ENCODE assay signal across 19 cellular contexts in genomic region chr21:20272791-20273362, GRCh38.
DNase-seq lines count a peak whose midpoint lies in the region; ATAC-seq, FAIRE-seq and TF ChIP-seq lines count a peak whose summit lies in the region.
"Had no signal": no experiment of that assay in that cellular context is flagged by ENCODE, and none has a peak within 500 bp of the region (broad histone marks: within the 10 kb centered on the region; RNA-seq: fewer than 3 reads in every experiment).

No MANE protein-coding gene starts in this region.

- H3K27ac Mint-ChIP-seq in GM23338 = no peak overlapping the region
- H3K27ac Mint-ChIP-seq in naive thymus-derived CD8-positive, alpha-beta T cell = no peak overlapping the region
- H3K27ac Mint-ChIP-seq: CD14-positive monocyte, HFFc6 had no signal

- CTCF ChIA-PET in K562 (lab: Yijun Ruan, JAX; ENCODE audit: low intra/inter-chr PET ratio) = no interaction called here

- DNase-seq in GM23338 (ENCODE audit: low spot score) = no peak
- DNase-seq in NCI-H226 = peak; percentile 59
- peak in 1 of 4 experiments; percentile 38 for DNase-seq in K562 (ENCODE audit: extremely low read depth in 1 of 4, low spot score in 3 of 4)
- peak; percentile 77 for DNase-seq in mesendoderm
- DNase-seq in activated effector memory CD4-positive, alpha-beta T cell treated with Interleukin-2 at 50 U/mL for 16 hours = no peak
- no peak for DNase-seq in body of pancreas
- no peak for DNase-seq in stimulated activated CD4-positive, alpha-beta T cell treated with anti-CD3 and anti-CD28 coated beads, Interleukin-4, amount 100 ng/mL, for 24 hours
- no peak for DNase-seq in naive thymus-derived CD8-positive, alpha-beta T cell
- DNase-seq: DMS53; GM23248; HFFc6; Karpas-422; NCI-H2029 treated with DMSO at 0.1 percent for 48 hours; NCI-H524 treated with DMSO at 0.1 percent for 48 hours; NK-92 treated with Interleukin-12 subunit alpha and Interleukin-12 subunit beta, amount 100 ng/mL, for 24 hours; Right ventricle myocardium superior had no signal

- no peak overlapping the region for H3K4me3 ChIP-seq in GM23338
- H3K4me3 ChIP-seq in K562 = no peak overlapping the region
- no peak overlapping the region for H3K4me3 ChIP-seq in mesendoderm (ENCODE audit: low read length)
- H3K4me3 ChIP-seq in body of pancreas = no peak overlapping the region
- H3K4me3 ChIP-seq: A549, GM23248 had no signal

- no peak overlapping the region for H4K8ac ChIP-seq in mesendoderm (ENCODE audit: low read depth, low read length)

- no peak overlapping the region for H3K4ac ChIP-seq in mesendoderm (ENCODE audit: low read depth, low read length)

- H3K79me2 ChIP-seq in GM23338 (replicated peaks; ENCODE audit: insufficient read depth) (no peaks in the 10 kb centered on the region), K562 (ENCODE audit: control insufficient read depth, insufficient read depth, low read length) (no peaks in the 10 kb centered on the region), mesendoderm (ENCODE audit: control insufficient read depth, insufficient read depth, low read length) (no peaks in the 10 kb centered on the region)

- TF ChIP-seq POLR2A in K562 (conservative IDR thresholded peaks at IDR 0.05) (no peak), body of pancreas (IDR thresholded peaks at IDR 0.05) (no peak)

- H3K9me3 ChIP-seq in K562 (replicated peaks; ENCODE audit: control insufficient read depth, insufficient read depth, low read depth, low read length) (no peaks in the 10 kb centered on the region), body of pancreas (no peaks in the 10 kb centered on the region)
- H3K9me3 ChIP-seq: A549 had no signal

- TF ChIP-seq CTCF in GM23338 (conservative IDR thresholded peaks at IDR 0.05; ENCODE audit: low read depth in 2 of 2) (no peak), K562 (IDR thresholded peaks at IDR 0.05 in 2 of 3, conservative IDR thresholded peaks at IDR 0.05 in 1 of 3; ENCODE audit: insufficient read depth in 2 of 3, low read depth in 1 of 3, low read length in 3 of 3) (no peak), body of pancreas (IDR thresholded peaks at IDR 0.05) (no peak)

- WGBS in K562 (ENCODE audit: insufficient coverage, low coverage, missing lambda C conversion rate) = 2% methylated on average over 5 of the region's 5 CpGs
- WGBS in mesendoderm (ENCODE audit: extremely low coverage, insufficient coverage, low lambda C conversion rate) = no CpG with 5 or more reads among the region's 5 CpGs
- WGBS in body of pancreas, 2 donors = 46 to 51% methylated on average over 5 of the region's 5 CpGs

- 0 out of 2 replicates have a peak, but pooled peaks cover 7% of the 10 kb centered on the region for H3K9me2 ChIP-seq in GM23338 (ENCODE audit: insufficient read depth)

- ATAC-seq in GM23338 = no peak
- peak; percentile 72 for ATAC-seq in K562
- ATAC-seq in body of pancreas = no peak
- no peak for ATAC-seq in naive thymus-derived CD8-positive, alpha-beta T cell
- ATAC-seq: A549, HepG2 had no signal

- H3K27ac ChIP-seq in GM23338 (ENCODE audit: low read depth) (no peak overlapping the region), K562 (ENCODE audit: extremely low read depth, low read depth, low read length) (peak overlapping the region; percentile 68; the same call in 1 of the 3 replicates), mesendoderm (ENCODE audit: low read depth, low read length) (peak overlapping the region; percentile 62), body of pancreas (no peak overlapping the region)
- H3K27ac ChIP-seq: A549, GM23248 had no signal

- H3K36me3 Mint-ChIP-seq in GM23338 (ENCODE audit: low read depth) = peaks cover 9% of the 10 kb centered on the region
- no peaks in the 10 kb centered on the region for H3K36me3 Mint-ChIP-seq in naive thymus-derived CD8-positive, alpha-beta T cell
- H3K36me3 Mint-ChIP-seq: CD14-positive monocyte had no signal

- H2BK5ac ChIP-seq in mesendoderm (ENCODE audit: low read length) = no peak overlapping the region

- H3K4me1 Mint-ChIP-seq in GM23338 = peaks cover 28% of the 10 kb centered on the region
- no peaks in the 10 kb centered on the region for H3K4me1 Mint-ChIP-seq in naive thymus-derived CD8-positive, alpha-beta T cell
- H3K4me1 Mint-ChIP-seq: CD14-positive monocyte had no signal

- H2BK15ac ChIP-seq in mesendoderm (replicated peaks; ENCODE audit: low read depth) = no peak overlapping the region

- H3K27me3 ChIP-seq in GM23338 (ENCODE audit: insufficient read depth) = no peaks in the 10 kb centered on the region
- no peaks in the 10 kb centered on the region for H3K27me3 ChIP-seq in K562 (ENCODE audit: control insufficient read depth in 2 of 2, insufficient read depth in 2 of 2, low read length in 2 of 2)
- no peaks in the 10 kb centered on the region for H3K27me3 ChIP-seq in mesendoderm (ENCODE audit: insufficient read depth, low read length, poor library complexity)
- H3K27me3 ChIP-seq in body of pancreas = no peaks in the 10 kb centered on the region

- H2BK120ac ChIP-seq in mesendoderm (ENCODE audit: low read depth, low read length) = no peak overlapping the region

- no peak overlapping the region for H2AK5ac ChIP-seq in mesendoderm (ENCODE audit: low read length)

- H3K4me2 ChIP-seq in GM23338 (0 out of 2 replicates have a peak overlapping the region, but pooled peaks have one; percentile 36), K562 (ENCODE audit: insufficient read depth, low read length) (0 out of 2 replicates have a peak overlapping the region, but pooled peaks have one; percentile 16), mesendoderm (ENCODE audit: low read length) (no peak overlapping the region)
- H3K4me2 ChIP-seq: A549 had no signal

- peaks cover 4% of the 10 kb centered on the region for H3K27me3 Mint-ChIP-seq in GM23338 (ENCODE audit: insufficient read depth, low read depth, poor library complexity)
- no peaks in the 10 kb centered on the region for H3K27me3 Mint-ChIP-seq in naive thymus-derived CD8-positive, alpha-beta T cell

- FAIRE-seq in K562 (lab: Jason Lieb, UNC) = no peak
- FAIRE-seq: A549, HepG2 had no signal

- no peak overlapping the region for H3K23ac ChIP-seq in mesendoderm (ENCODE audit: low read length)

- TF ChIP-seq RAD21 in K562 (CRISPR knock-in tag; conservative IDR thresholded peaks at IDR 0.05 in 1 of 2, IDR thresholded peaks at IDR 0.05 in 1 of 2) = no peak

- no peaks in the 10 kb centered on the region for H3K79me1 ChIP-seq in mesendoderm (ENCODE audit: low read length)

- H3F3A ChIP-seq in GM23338 (replicated peaks; ENCODE audit: low read depth) = no peaks in the 10 kb centered on the region

- H3K36me3 ChIP-seq in GM23338 (ENCODE audit: insufficient read depth) (no peaks in the 10 kb centered on the region), K562 (ENCODE audit: control insufficient read depth, insufficient read depth, low read length) (no peaks in the 10 kb centered on the region), mesendoderm (ENCODE audit: control insufficient read depth, insufficient read depth, low read length) (no peaks in the 10 kb centered on the region), body of pancreas (replicated peaks in 1 of 2; ENCODE audit: insufficient read depth in 1 of 2, low read depth in 2 of 2) (no peaks in the 10 kb centered on the region)

- no peak for TF ChIP-seq EP300 in K562 (IDR thresholded peaks at IDR 0.05; ENCODE audit: low read length)

- H3K4me1 ChIP-seq in GM23338 (ENCODE audit: insufficient read depth) (peaks cover 30% of the 10 kb centered on the region), K562 (replicated peaks in 1 of 2; ENCODE audit: control insufficient read depth in 2 of 2, insufficient read depth in 2 of 2, low read length in 2 of 2) (peaks cover 4 to 18% of the 10 kb centered on the region in 2 experiments; a peak in 4 of 5 replicates), mesendoderm (ENCODE audit: control insufficient read depth, low read depth, low read length) (no peaks in the 10 kb centered on the region), body of pancreas (no peaks in the 10 kb centered on the region)
- H3K4me1 ChIP-seq: A549 had no signal

- no TSS peak for BruUV-seq in K562 (replicated peaks; lab: Mats Ljungman, UMichigan)

- H3K18ac ChIP-seq in mesendoderm (ENCODE audit: low read length) = no peak overlapping the region

- no peak overlapping the region for H3K9ac ChIP-seq in K562 (ENCODE audit: insufficient read depth in 1 of 2, low read depth in 2 of 2, low read length in 2 of 2)
- H3K9ac ChIP-seq in mesendoderm (ENCODE audit: low read length) = no peak overlapping the region
- H3K9ac ChIP-seq: GM23248 had no signal

- in situ Hi-C loops in K562 (cut with MboI) = no loop called here

- H3K4me3 Mint-ChIP-seq in GM23338 = no peak overlapping the region
- no peak overlapping the region for H3K4me3 Mint-ChIP-seq in naive thymus-derived CD8-positive, alpha-beta T cell
- H3K4me3 Mint-ChIP-seq: CD14-positive monocyte, HFFc6 had no signal

- H3K56ac ChIP-seq in mesendoderm (ENCODE audit: low read length) = no peak overlapping the region

- H3K9me1 ChIP-seq in K562 (ENCODE audit: control insufficient read depth, insufficient read depth, low read length) = no peaks in the 10 kb centered on the region

- POLR2A ChIA-PET in K562 (lab: Yijun Ruan, JAX) = interaction anchor here (1.3 kb wide), 1 partner anchor 14 kb away, joined by 4 read pairs; no protein-coding TSS in a partner anchor
- POLR2A ChIA-PET in naive thymus-derived CD8-positive, alpha-beta T cell (lab: Charles Lee) = no interaction called here

- no peaks in the 10 kb centered on the region for H4K20me1 ChIP-seq in GM23338 (replicated peaks; ENCODE audit: insufficient read depth)
- no peaks in the 10 kb centered on the region for H4K20me1 ChIP-seq in K562 (replicated peaks; ENCODE audit: control insufficient read depth, insufficient read depth, low read length)

- H4K5ac ChIP-seq in mesendoderm (ENCODE audit: low read length) = no peak overlapping the region

- intact Hi-C loops in K562 (cut with micrococcal nuclease) (no loop called here), body of pancreas (cut with DNase I) (no loop called here)

- H3K9me3 Mint-ChIP-seq in GM23338 = peaks cover 4% of the 10 kb centered on the region
- H3K9me3 Mint-ChIP-seq in naive thymus-derived CD8-positive, alpha-beta T cell = peaks cover 0 to 18% (median 5%) of the 10 kb centered on the region in 9 donors

- H2AFZ ChIP-seq in GM23338 (peak overlapping the region; percentile 56), K562 (ENCODE audit: low read depth, low read length) (peak overlapping the region; percentile 69)
- H2AFZ ChIP-seq: GM23248 had no signal

TF ChIP-seq in GM23338, 12 proteins besides CTCF, POLR2A, EP300 and RAD21 (continues in another document):
- TF ChIP-seq JUNB (IDR thresholded peaks at IDR 0.05; ENCODE audit: unreplicated experiment) = no peak

TF ChIP-seq in K562, 482 proteins besides CTCF, POLR2A, EP300 and RAD21 (continues in another document):
- peak in 1 of 2 experiments; percentile 62; a peak in 2 of 4 replicates for TF ChIP-seq RCOR1 (IDR thresholded peaks at IDR 0.05; ENCODE audit: borderline replicate concordance in 1 of 2, low read depth in 2 of 2, low read length in 2 of 2)
- TF ChIP-seq MECOM (CRISPR knock-in tag; IDR thresholded peaks at IDR 0.05) = peak; percentile 80; the same call in 1 of the 2 replicates
- peak; percentile 59 for TF ChIP-seq SMAD4 (CRISPR knock-in tag; conservative IDR thresholded peaks at IDR 0.05)
- TF ChIP-seq MEIS2 (IDR thresholded peaks at IDR 0.05; ENCODE audit: partially characterized antibody) = peak; percentile 76
- TF ChIP-seq HDAC1 (IDR thresholded peaks at IDR 0.05) = 0 out of 4 replicates have a peak, but pooled peaks of 1 of the 2 experiments have one; percentile 12

Comparison
In these comparisons a context has a peak if more than half of its experiments do, and no peak if none do; other contexts are left out.
1. DNase-seq: peak in NCI-H226 (single experiment) and mesendoderm (single experiment); none in GM23338 (single experiment), activated effector memory CD4-positive, alpha-beta T cell treated with Interleukin-2 at 50 U/mL for 16 hours (single experiment), body of pancreas (0 of 4), stimulated activated CD4-positive, alpha-beta T cell treated with anti-CD3 and anti-CD28 coated beads, Interleukin-4, amount 100 ng/mL, for 24 hours (single experiment) and naive thymus-derived CD8-positive, alpha-beta T cell (0 of 10).
2. H3K27ac ChIP-seq: peak in K562 (single experiment) and mesendoderm (single experiment); none in GM23338 (single experiment) and body of pancreas (0 of 4).